Comparison of ENCODE assay signal across 14 cellular contexts in the genomic region with DNA sequence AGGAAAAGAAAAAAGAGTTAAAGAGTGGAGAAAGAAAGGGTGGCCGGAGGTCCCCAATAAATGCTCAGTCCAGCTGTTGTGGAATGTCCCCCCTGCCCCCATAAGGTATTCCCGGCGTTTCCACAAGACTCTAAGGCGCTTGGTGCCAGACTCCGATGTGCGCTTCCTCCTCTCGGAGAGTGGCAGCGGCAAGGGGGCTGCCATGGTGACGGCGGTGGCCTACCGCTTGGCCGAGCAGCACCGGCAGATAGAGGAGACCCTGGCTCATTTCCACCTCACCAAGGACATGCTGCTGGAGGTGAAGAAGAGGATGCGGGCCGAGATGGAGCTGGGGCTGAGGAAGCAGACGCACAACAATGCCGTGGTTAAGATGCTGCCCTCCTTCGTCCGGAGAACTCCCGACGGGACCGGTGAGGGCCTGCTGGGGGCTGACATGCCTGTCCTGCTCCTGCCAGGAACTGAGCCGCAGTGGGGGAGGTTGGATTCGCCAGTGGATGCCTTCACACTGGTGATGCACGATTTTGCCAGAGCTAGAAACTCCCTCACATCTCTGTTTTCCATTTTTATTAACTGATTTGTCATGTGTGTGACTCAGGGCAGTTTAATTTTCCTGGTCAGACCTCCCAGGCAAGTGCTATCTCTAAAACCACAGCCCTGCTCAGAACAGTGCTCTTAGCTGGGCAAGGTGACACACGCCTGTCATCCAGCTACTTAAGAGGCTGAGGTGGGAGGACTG. TPM values are rescaled to one million over a fixed set of nuclear protein-coding genes. Genes with fewer than 3 reads are reported as not detected.
DNase-seq lines count a peak whose midpoint lies in the region; ATAC-seq and TF ChIP-seq lines count a peak whose summit lies in the region.
"Had no signal": no experiment of that assay in that cellular context is flagged by ENCODE, and none has a peak within 500 bp of the region (broad histone marks: within the 10 kb centered on the region; RNA-seq: fewer than 3 reads in every experiment).

No MANE protein-coding gene starts in this region.

- H3K4me3 ChIP-seq in SJSA1 (no peak overlapping the region), fibroblast of mammary gland (ENCODE audit: control insufficient read depth, low read depth, low read length) (no peak overlapping the region), skeletal muscle satellite cell (ENCODE audit: low read length) (peak overlapping the region; percentile 4)

- in situ Hi-C loops in G401 (cut with HindIII; ENCODE audit: low sequenced_read_pairs): no loop called here

- no peaks in the 10 kb centered on the region for H3K27me3 Mint-ChIP-seq in activated CD4-positive, alpha-beta T cell treated with anti-CD3 and anti-CD28 coated beads for 36 hours

- H3K4me1 ChIP-seq in SJSA1 (replicated peaks) (peaks cover 27% of the 10 kb centered on the region), skeletal muscle satellite cell (ENCODE audit: control insufficient read depth, insufficient read depth, low read length) (peaks cover 25% of the 10 kb centered on the region)

- no peak overlapping the region for H3K9ac ChIP-seq in skeletal muscle satellite cell (ENCODE audit: low read depth, low read length)

- peaks cover 60% of the 10 kb centered on the region for H3K36me3 ChIP-seq in SJSA1
- peaks cover 65% of the 10 kb centered on the region for H3K36me3 ChIP-seq in skeletal muscle satellite cell (ENCODE audit: insufficient read depth, low read length)

- H3K36me3 Mint-ChIP-seq in activated CD4-positive, alpha-beta T cell treated with anti-CD3 and anti-CD28 coated beads for 36 hours (ENCODE audit: low read depth): peaks cover 70% of the 10 kb centered on the region

- DNase-seq in G401 (ENCODE audit: low spot score) (peak; percentile 45), SJSA1 (ENCODE audit: low read depth in 1 of 2, low spot score in 2 of 2) (peak; percentile 93 to 94), fibroblast of mammary gland (ENCODE audit: low read depth) (peak; percentile 97), NOMO-1 treated with dmso at 0.1 percent for 144 hours (lab: John Stamatoyannopoulos, UW; ENCODE audit: unreplicated experiment) (no peak), GOT3 (lab: John Stamatoyannopoulos, UW) (no peak)
- DNase-seq in activated CD4-positive, alpha-beta T cell treated with anti-CD3 and anti-CD28 coated beads for 36 hours: no peak
- DNase-seq: activated T-cell treated with anti-CD3 and anti-CD28 coated beads, Interleukin-2, amount 50 U/mL, for 1 hour; DND-41; KBM-7; NCI-H2227 treated with DMSO at 0.1 percent for 48 hours; stimulated activated CD8-positive, alpha-beta memory T cell treated with anti-CD3 and anti-CD28 coated beads, Interleukin-4, amount 100 ng/mL, for 48 hours had no signal

- H3K27ac ChIP-seq in SJSA1: peak overlapping the region; percentile 60

- no peak for TF ChIP-seq CTCF in fibroblast of mammary gland (conservative IDR thresholded peaks at IDR 0.05; ENCODE audit: control insufficient read depth, insufficient read depth, low read depth, low read length)

- no peak overlapping the region for H3K4me3 Mint-ChIP-seq in activated CD4-positive, alpha-beta T cell treated with anti-CD3 and anti-CD28 coated beads for 36 hours
- H3K4me3 Mint-ChIP-seq: T-helper 1 cell treated with Interleukin-12 subunit alpha and Interleukin-12 subunit beta and Interleukin-4 antibody, amounts not matched to agents 30 μg/mL and 1 μg/mL, for 36 hours had no signal

- H3K27me3 ChIP-seq in SJSA1 (replicated peaks): no peaks in the 10 kb centered on the region
- H3K27me3 ChIP-seq in skeletal muscle satellite cell (ENCODE audit: control insufficient read depth, insufficient read depth, low read length): no peaks in the 10 kb centered on the region

- no peak overlapping the region for H3K27ac Mint-ChIP-seq in activated CD4-positive, alpha-beta T cell treated with anti-CD3 and anti-CD28 coated beads for 36 hours
- H3K27ac Mint-ChIP-seq: T-helper 1 cell treated with Interleukin-12 subunit alpha and Interleukin-12 subunit beta and Interleukin-4 antibody, amounts not matched to agents 30 μg/mL and 1 μg/mL, for 36 hours had no signal

- POLR2A ChIA-PET in activated CD4-positive, alpha-beta T cell treated with anti-CD3 and anti-CD28 coated beads for 36 hours (lab: Charles Lee): no interaction called here

- no peaks in the 10 kb centered on the region for H3K4me1 Mint-ChIP-seq in activated CD4-positive, alpha-beta T cell treated with anti-CD3 and anti-CD28 coated beads for 36 hours

- H3K9me3 Mint-ChIP-seq in activated CD4-positive, alpha-beta T cell treated with anti-CD3 and anti-CD28 coated beads for 36 hours (ENCODE audit: low read depth): no peaks in the 10 kb centered on the region
- H3K9me3 Mint-ChIP-seq: T-helper 1 cell treated with Interleukin-12 subunit alpha and Interleukin-12 subunit beta and Interleukin-4 antibody, amounts not matched to agents 30 μg/mL and 1 μg/mL, for 36 hours had no signal

- peak overlapping the region; percentile 56 for H3K4me2 ChIP-seq in skeletal muscle satellite cell (ENCODE audit: low read length)

- CTCF ChIA-PET in activated CD4-positive, alpha-beta T cell treated with anti-CD3 and anti-CD28 coated beads for 36 hours (lab: Charles Lee): interaction anchor here (0.6 to 2.9 kb wide), 6 partner anchors 9 to 1118 kb away, joined by 3 to 8 read pairs (median 4); no protein-coding TSS in a partner anchor

- H3K9me3 ChIP-seq in SJSA1 (replicated peaks): no peaks in the 10 kb centered on the region
- no peaks in the 10 kb centered on the region for H3K9me3 ChIP-seq in skeletal muscle satellite cell (replicated peaks; ENCODE audit: low read length)

- no peak for ATAC-seq in GM21786 (IDR thresholded peaks at IDR 0.05; ENCODE audit: unreplicated experiment)
- no peak for ATAC-seq in activated CD4-positive, alpha-beta T cell treated with anti-CD3 and anti-CD28 coated beads for 36 hours

- intact Hi-C loops in activated CD4-positive, alpha-beta T cell treated with anti-CD3 and anti-CD28 coated beads for 36 hours (cut with DNase I, micrococcal nuclease): no loop called here

RNA-seq across cellular contexts. Expression of a gene that starts 34.2 kb away (rescaled TPM):
- not detected in 2 replicates for total RNA-seq in G401 (2014; rRNA removed; shearing (Covaris generic))
- not detected in 2 replicates for total RNA-seq in SJSA1 (2014; rRNA removed; shearing (Covaris generic))
- 0.44 TPM in 1 of 2 replicates, not detected in the other for total RNA-seq in skeletal muscle satellite cell (2012; rRNA removed)
- total RNA-seq in activated CD4-positive, alpha-beta T cell treated with anti-CD3 and anti-CD28 coated beads for 36 hours: not detected

Comparison
In these comparisons a context has a peak if more than half of its experiments do, and no peak if none do; other contexts are left out.
1. DNase-seq: peak in G401 (single experiment), SJSA1 (2 of 2) and fibroblast of mammary gland (single experiment); none in NOMO-1 treated with dmso at 0.1 percent for 144 hours (single experiment), GOT3 (single experiment) and activated CD4-positive, alpha-beta T cell treated with anti-CD3 and anti-CD28 coated beads for 36 hours (single experiment).